In genomic region chr1:247331172-247331525, GRCh38 we compare ENCODE assay signal across 8 cellular contexts. TPM values are rescaled to one million over a fixed set of nuclear protein-coding genes. Genes with fewer than 3 reads are reported as not detected.
A peak's percentile ranks its signal among the peaks of the same experiment; 100 is the strongest.
DNase-seq lines count a peak whose midpoint lies in the region; ATAC-seq and TF ChIP-seq lines count a peak whose summit lies in the region.

No MANE protein-coding gene starts in this region.

- H3K4me3 Mint-ChIP-seq in CD4-positive, CD25-positive, alpha-beta regulatory T cell = peak overlapping the region; percentile 68 to 98 (median 95)
- peak overlapping the region; percentile 91 for H3K4me3 Mint-ChIP-seq in endothelial cell (ENCODE audit: unreplicated experiment)

- peak; percentile 61 to 68 for ATAC-seq in CD4-positive, CD25-positive, alpha-beta regulatory T cell (ENCODE audit: low read depth in 2 of 2)
- ATAC-seq in GM19395 (IDR thresholded peaks at IDR 0.05; ENCODE audit: unreplicated experiment) (peak; percentile 68), HG03469 (IDR thresholded peaks at IDR 0.05; ENCODE audit: unreplicated experiment) (peak; percentile 57)

- peak in 2 of 3 donors; percentile 50 to 75 for DNase-seq in CD4-positive, CD25-positive, alpha-beta regulatory T cell
- DNase-seq in NOMO-1 (lab: John Stamatoyannopoulos, UW; ENCODE audit: unreplicated experiment in 2 of 2) (peak; percentile 79 to 80), endothelial cell (ENCODE audit: low spot score) (peak; percentile 69), middle frontal gyrus (ENCODE audit: extremely low spot score, low spot score) (peak; percentile 24)
- peak; percentile 76 for DNase-seq in activated CD8-positive, alpha-beta memory T cell treated with anti-CD3 and anti-CD28 coated beads, Interleukin-2, amount 50 U/mL, for 4 hours
- DNase-seq in stimulated activated CD8-positive, alpha-beta memory T cell treated with anti-CD3 and anti-CD28 coated beads, Interleukin-4, amount 100 ng/mL, for 4 hours (ENCODE audit: low read depth in 2 of 2, low spot score in 1 of 2) = peak; percentile 48 to 56

- peaks cover 10% of the 10 kb centered on the region for H3K36me3 Mint-ChIP-seq in CD4-positive, CD25-positive, alpha-beta regulatory T cell
- H3K36me3 Mint-ChIP-seq in endothelial cell (ENCODE audit: low read depth, unreplicated experiment) = peaks cover 53% of the 10 kb centered on the region

- no peaks in the 10 kb centered on the region for H3K9me3 Mint-ChIP-seq in CD4-positive, CD25-positive, alpha-beta regulatory T cell
- no peaks in the 10 kb centered on the region for H3K9me3 Mint-ChIP-seq in endothelial cell (ENCODE audit: unreplicated experiment)

- no peak overlapping the region for H3K27ac ChIP-seq in CD4-positive, CD25-positive, alpha-beta regulatory T cell (ENCODE audit: insufficient read depth, low read length, poor library complexity, severe bottlenecking)

- TF ChIP-seq CTCF in endothelial cell (IDR thresholded peaks at IDR 0.05; ENCODE audit: unreplicated experiment) = no peak

- no peaks in the 10 kb centered on the region for H3K27me3 ChIP-seq in CD4-positive, CD25-positive, alpha-beta regulatory T cell (ENCODE audit: control insufficient read depth, insufficient read depth, low read length)

- peaks cover 4% of the 10 kb centered on the region for H3K27me3 Mint-ChIP-seq in CD4-positive, CD25-positive, alpha-beta regulatory T cell
- peaks cover 32% of the 10 kb centered on the region for H3K27me3 Mint-ChIP-seq in endothelial cell (ENCODE audit: unreplicated experiment)

- H3K36me3 ChIP-seq in CD4-positive, CD25-positive, alpha-beta regulatory T cell (ENCODE audit: control insufficient read depth, insufficient read depth, low read length) = no peaks in the 10 kb centered on the region

- no peaks in the 10 kb centered on the region for H3K9me3 ChIP-seq in CD4-positive, CD25-positive, alpha-beta regulatory T cell (ENCODE audit: control insufficient read depth in 2 of 2, low read length in 2 of 2)

- H3K27ac Mint-ChIP-seq in CD4-positive, CD25-positive, alpha-beta regulatory T cell = peak overlapping the region in 2 of 3 donors; percentile 75 to 85
- peak overlapping the region; percentile 30 for H3K27ac Mint-ChIP-seq in endothelial cell (ENCODE audit: unreplicated experiment)

- H3K4me3 ChIP-seq in CD4-positive, CD25-positive, alpha-beta regulatory T cell (ENCODE audit: low read depth, low read length) = no peak overlapping the region

- H3K4me1 Mint-ChIP-seq in CD4-positive, CD25-positive, alpha-beta regulatory T cell = peaks cover 0 to 23% (median 13%) of the 10 kb centered on the region in 4 donors
- H3K4me1 Mint-ChIP-seq in endothelial cell (ENCODE audit: unreplicated experiment) = peaks cover 60% of the 10 kb centered on the region

- H3K4me1 ChIP-seq in CD4-positive, CD25-positive, alpha-beta regulatory T cell (ENCODE audit: control insufficient read depth, insufficient read depth, low read length, poor library complexity, severe bottlenecking) = peaks cover 13% of the 10 kb centered on the region

RNA-seq across cellular contexts. Expression of gene ZNF496, which starts 0.5 kb away (rescaled TPM):
- 6.0 TPM for total RNA-seq in CD4-positive, CD25-positive, alpha-beta regulatory T cell
- 1 to 10 TPM; 2.0 to 3.8 (median 3.2) TPM for polyA plus RNA-seq in CD4-positive, CD25-positive, alpha-beta regulatory T cell
- total RNA-seq in endothelial cell (ENCODE audit: unreplicated experiment) = 76.5 TPM

Comparison
In these comparisons a context has a peak if more than half of its experiments do, and no peak if none do; other contexts are left out.
1. DNase-seq: peak in every context shown above with its lines; median percentile 80 in NOMO-1; 76 in activated CD8-positive, alpha-beta memory T cell treated with anti-CD3 and anti-CD28 coated beads, Interleukin-2, amount 50 U/mL, for 4 hours; 69 in endothelial cell; 62 in CD4-positive, CD25-positive, alpha-beta regulatory T cell; 52 in stimulated activated CD8-positive, alpha-beta memory T cell treated with anti-CD3 and anti-CD28 coated beads, Interleukin-4, amount 100 ng/mL, for 4 hours; 24 in middle frontal gyrus.
2. RNA of gene ZNF496, which starts 0.5 kb away (total RNA-seq): 76.5 TPM in endothelial cell (single experiment); 6.0 TPM in CD4-positive, CD25-positive, alpha-beta regulatory T cell (single experiment); every median in the first group is over 10 times any median in the second.
3. Peak in every context shown above with its lines, with median percentiles within 50 percentile points of each other: ATAC-seq.